ENCODE assay signal across 11 cellular contexts in genomic region chr13:23428183-23428528, GRCh38. TPM values are rescaled to one million over a fixed set of nuclear protein-coding genes. Genes with fewer than 3 reads are reported as not detected.
DNase-seq lines count a peak whose midpoint lies in the region; ATAC-seq and TF ChIP-seq lines count a peak whose summit lies in the region.
"Had no signal": no experiment of that assay in that cellular context is flagged by ENCODE, and none has a peak within 500 bp of the region (broad histone marks: within the 10 kb centered on the region; RNA-seq: fewer than 3 reads in every experiment).

No MANE protein-coding gene starts in this region.

- H3K27ac ChIP-seq in RWPE2 (ENCODE audit: poor library complexity, severe bottlenecking): peak overlapping the region; percentile 64
- peak overlapping the region; percentile 68 for H3K27ac ChIP-seq in muscle layer of colon (ENCODE audit: low read depth, low read length)
- peak overlapping the region; percentile 67 to 84 for H3K27ac ChIP-seq in thoracic aorta
- H3K27ac ChIP-seq: HL-60, WERI-Rb-1 had no signal

- no peak overlapping the region for H3K4me3 ChIP-seq in RWPE2 (ENCODE audit: severe bottlenecking)
- peak overlapping the region; percentile 19 for H3K4me3 ChIP-seq in endocrine pancreas (ENCODE audit: control insufficient read depth, insufficient read depth, low read length)
- peak overlapping the region in 1 of 2 donors; percentile 12 for H3K4me3 ChIP-seq in muscle layer of colon (ENCODE audit: low read depth in 1 of 2, low read length in 2 of 2)
- H3K4me3 ChIP-seq in thoracic aorta: peak overlapping the region; percentile 53
- no peak overlapping the region for H3K4me3 ChIP-seq in MG63

- H3K36me3 ChIP-seq in RWPE2 (ENCODE audit: low read depth): no peaks in the 10 kb centered on the region
- H3K36me3 ChIP-seq in endocrine pancreas (ENCODE audit: control insufficient read depth, insufficient read depth, low read length): no peaks in the 10 kb centered on the region
- no peaks in the 10 kb centered on the region for H3K36me3 ChIP-seq in muscle layer of colon (ENCODE audit: insufficient read depth, low read length)
- no peaks in the 10 kb centered on the region for H3K36me3 ChIP-seq in thoracic aorta
- no peaks in the 10 kb centered on the region for H3K36me3 ChIP-seq in MG63

- H3K4me1 ChIP-seq in RWPE2 (ENCODE audit: insufficient read depth, poor library complexity, severe bottlenecking) (peaks cover 19% of the 10 kb centered on the region), endocrine pancreas (ENCODE audit: control insufficient read depth, insufficient read depth, low read length) (peaks cover 3% of the 10 kb centered on the region), muscle layer of colon (ENCODE audit: insufficient read depth, low read length) (peaks cover 36% of the 10 kb centered on the region), thoracic aorta (ENCODE audit: control insufficient read depth in 1 of 2, low read depth in 2 of 2) (peaks cover 20 to 45% of the 10 kb centered on the region in 2 donors)
- H3K4me1 ChIP-seq: Caco-2 had no signal

- H3K9ac ChIP-seq in endocrine pancreas (ENCODE audit: control insufficient read depth, insufficient read depth, low read length): no peak overlapping the region
- H3K9ac ChIP-seq in muscle layer of colon (ENCODE audit: low read length): no peak overlapping the region

- TF ChIP-seq CTCF in RWPE2 (IDR thresholded peaks at IDR 0.05; ENCODE audit: poor library complexity, severe bottlenecking) (no peak), thoracic aorta (IDR thresholded peaks at IDR 0.05) (no peak)

- no peaks in the 10 kb centered on the region for H3K27me3 ChIP-seq in RWPE2 (ENCODE audit: insufficient read depth, poor library complexity, severe bottlenecking)
- H3K27me3 ChIP-seq in endocrine pancreas (ENCODE audit: control insufficient read depth, insufficient read depth, low read length): no peaks in the 10 kb centered on the region
- no peaks in the 10 kb centered on the region for H3K27me3 ChIP-seq in muscle layer of colon (ENCODE audit: control insufficient read depth in 1 of 2, insufficient read depth in 2 of 2, low read length in 2 of 2)
- H3K27me3 ChIP-seq in thoracic aorta (replicated peaks; ENCODE audit: insufficient read depth): no peaks in the 10 kb centered on the region
- H3K27me3 ChIP-seq in MG63: no peaks in the 10 kb centered on the region

- ATAC-seq in RWPE2 (ENCODE audit: low read depth) (no peak), thoracic aorta (ENCODE audit: insufficient number of reproducible peaks, low FRiP score, low read depth) (no peak)

- H3K9me3 ChIP-seq in RWPE2 (ENCODE audit: severe bottlenecking): no peaks in the 10 kb centered on the region
- H3K9me3 ChIP-seq in endocrine pancreas (ENCODE audit: control insufficient read depth, low read length): no peaks in the 10 kb centered on the region
- H3K9me3 ChIP-seq in muscle layer of colon (ENCODE audit: low read length): no peaks in the 10 kb centered on the region
- no peaks in the 10 kb centered on the region for H3K9me3 ChIP-seq in thoracic aorta
- no peaks in the 10 kb centered on the region for H3K9me3 ChIP-seq in MG63
- H3K9me3 ChIP-seq: Caco-2 had no signal

- DNase-seq in RWPE2 (ENCODE audit: low spot score) (no peak), thoracic aorta (ENCODE audit: low spot score) (no peak), RKO (ENCODE audit: low spot score) (no peak), NCI-H146 treated with DMSO at 0.1 percent for 48 hours (lab: John Stamatoyannopoulos, UW; ENCODE audit: unreplicated experiment) (no peak), MG63 (no peak), ureter (ENCODE audit: low spot score) (no peak)
- DNase-seq: Caco-2, WERI-Rb-1 had no signal

RNA-seq across cellular contexts. Expression of gene SACS, which starts 5.3 kb away (rescaled TPM):
- total RNA-seq in thoracic aorta (10 to 100 TPM; 36.8 to 47.6 TPM), ureter (16.2 TPM)
- 32.1 and 51.2 TPM in 2 replicates for total RNA-seq in MG63 (2014; rRNA removed; shearing (Covaris generic); ENCODE audit: low replicate concordance)

Comparison
In these comparisons a context has a peak if more than half of its experiments do, and no peak if none do; other contexts are left out.
1. H3K4me3 ChIP-seq: peak in endocrine pancreas (single experiment) and thoracic aorta (single experiment); none in RWPE2 (single experiment) and MG63 (single experiment).
2. Peak in every context shown above with its lines, with median percentiles within 50 percentile points of each other: H3K27ac ChIP-seq.